8 cellular contexts compared by ENCODE assay signal in genomic region chr17:5467416-5467815, GRCh38. TPM values are rescaled to one million over a fixed set of nuclear protein-coding genes. Genes with fewer than 3 reads are reported as not detected.
DNase-seq lines count a peak whose midpoint lies in the region; ATAC-seq and TF ChIP-seq lines count a peak whose summit lies in the region.

No MANE protein-coding gene starts in this region.

- DNase-seq in CD14-positive monocyte (ENCODE audit: low spot score) = no peak
- DNase-seq in LNCaP clone FGC (ENCODE audit: low read depth) = no peak
- DNase-seq in colonic mucosa = no peak
- DNase-seq in NCI-H2029 (lab: John Stamatoyannopoulos, UW) = no peak

- TF ChIP-seq CTCF in CD14-positive monocyte (IDR thresholded peaks at IDR 0.05) (no peak), LNCaP clone FGC (IDR thresholded peaks at IDR 0.05; ENCODE audit: control insufficient read depth, extremely low read depth, insufficient read depth) (no peak), colonic mucosa (IDR thresholded peaks at IDR 0.05) (no peak), nephron (IDR thresholded peaks at IDR 0.05; ENCODE audit: unreplicated experiment in 3 of 3) (no peak)

- no peak overlapping the region for H3K27ac ChIP-seq in colonic mucosa

- ATAC-seq in GM21825 (IDR thresholded peaks at IDR 0.05; ENCODE audit: unreplicated experiment) (no peak), HG02610 (IDR thresholded peaks at IDR 0.05; ENCODE audit: unreplicated experiment) (no peak), GM21576 (IDR thresholded peaks at IDR 0.05; ENCODE audit: unreplicated experiment) (no peak)

- H3K4me3 ChIP-seq in LNCaP clone FGC (ENCODE audit: low read depth, low read length) (peak overlapping the region; percentile 96), colonic mucosa (peak overlapping the region; percentile 100)

- H3K36me3 Mint-ChIP-seq in CD14-positive monocyte = peaks cover 11 to 20% of the 10 kb centered on the region in 2 donors
- peaks cover 16% of the 10 kb centered on the region for H3K36me3 Mint-ChIP-seq in nephron (ENCODE audit: low read depth)

- H3K27me3 ChIP-seq in colonic mucosa = no peaks in the 10 kb centered on the region

- no peaks in the 10 kb centered on the region for H3K36me3 ChIP-seq in colonic mucosa

- peak overlapping the region in 1 of 7 donors; percentile 25 for H3K27ac Mint-ChIP-seq in CD14-positive monocyte
- peak overlapping the region; percentile 8 to 71 (median 47) for H3K27ac Mint-ChIP-seq in nephron

- H3K4me3 Mint-ChIP-seq in CD14-positive monocyte (peak overlapping the region; percentile 91 to 95), nephron (peak overlapping the region; percentile 85 to 88 (median 88))

- peaks cover 0 to 3% (median 0%) of the 10 kb centered on the region in 7 donors for H3K9me3 Mint-ChIP-seq in CD14-positive monocyte
- no peaks in the 10 kb centered on the region for H3K9me3 Mint-ChIP-seq in nephron

- intact Hi-C loops in CD14-positive monocyte (cut with micrococcal nuclease) (no loop called here), colonic mucosa (cut with DNase I) (no loop called here)

- H3K4me1 ChIP-seq in colonic mucosa = peaks cover 4% of the 10 kb centered on the region

- H3K9ac ChIP-seq in colonic mucosa (ENCODE audit: low read depth in 2 of 2, low read length in 2 of 2) = peak overlapping the region in 1 of 2 donors; percentile 80

- no peaks in the 10 kb centered on the region for H3K9me3 ChIP-seq in colonic mucosa

- H3K4me1 Mint-ChIP-seq in CD14-positive monocyte = peaks cover 52% of the 10 kb centered on the region
- peaks cover 19% of the 10 kb centered on the region for H3K4me1 Mint-ChIP-seq in nephron

- peaks cover 0 to 2% (median 0%) of the 10 kb centered on the region in 3 donors for H3K27me3 Mint-ChIP-seq in CD14-positive monocyte (ENCODE audit: low read depth in 3 of 3)
- no peaks in the 10 kb centered on the region for H3K27me3 Mint-ChIP-seq in nephron (ENCODE audit: low read depth)

RNA-seq across cellular contexts. Expression of gene DHX33, which starts 1.4 kb away (rescaled TPM):
- polyA plus RNA-seq in CD14-positive monocyte = under 1 TPM; 0.72 to 0.96 TPM
- total RNA-seq in colonic mucosa = 10 to 100 TPM in 1 of 2 donors, 1 to 10 TPM in 1; 8.3 to 14.3 TPM

RNA-seq across cellular contexts. Expression of gene DERL2, which starts 18.6 kb away (rescaled TPM):
- polyA plus RNA-seq in CD14-positive monocyte = 10 to 100 TPM; 81.6 to 84.9 TPM
- total RNA-seq in colonic mucosa = 10 to 100 TPM; 63.1 to 63.7 TPM

RNA-seq across cellular contexts. Expression of gene MIS12, which starts 18.9 kb away (rescaled TPM):
- 10 to 100 TPM in 1 of 2 donors, 1 to 10 TPM in 1; 6.9 to 10.8 TPM for polyA plus RNA-seq in CD14-positive monocyte
- total RNA-seq in colonic mucosa = 10 to 100 TPM; 13.6 to 16.7 TPM

RNA-seq across cellular contexts. Expression of gene C1QBP, which starts 28.5 kb away (rescaled TPM):
- 100 to 1,000 TPM; 122 to 169 TPM for polyA plus RNA-seq in CD14-positive monocyte
- 100 to 1,000 TPM; 126 to 349 TPM for total RNA-seq in colonic mucosa

RNA-seq across cellular contexts. Expression of gene RPAIN, which starts 47.4 kb away (rescaled TPM):
- 10 to 100 TPM; 18.9 to 20.5 TPM for polyA plus RNA-seq in CD14-positive monocyte
- total RNA-seq in colonic mucosa = 10 to 100 TPM; 25.4 to 30.7 TPM
